Comparison of ENCODE assay signal across 8 cellular contexts in genomic region chr21:5103880-5104561, GRCh38.
DNase-seq lines count a peak whose midpoint lies in the region; ATAC-seq and TF ChIP-seq lines count a peak whose summit lies in the region.
"Not testable (repeated sequence)": the region's sequence is repeated elsewhere in the genome, so short reads cannot be mapped to it uniquely, and the experiment has no call there.

No MANE protein-coding gene starts in this region.

- DNase-seq in CD4-positive, alpha-beta memory T cell: peak in 2 of 5 donors; percentile 12 to 38
- not testable (repeated sequence) for DNase-seq in OCI-LY7 (ENCODE audit: low spot score); central memory CD8-positive, alpha-beta T cell (ENCODE audit: low spot score in 2 of 2)
- peak; percentile 46 to 53 for DNase-seq in activated CD4-positive, alpha-beta T cell treated with anti-CD3 and anti-CD28 coated beads, Interleukin-2, amount 50 U/mL, for 48 hours
- DNase-seq in activated effector memory CD4-positive, alpha-beta T cell treated with anti-CD3 and anti-CD28 coated beads, Interleukin-2, amount 50 U/mL, for 16 hours: peak; percentile 72
- peak in 1 of 3 donors; percentile 27 for DNase-seq in right lobe of liver
- peak; percentile 32 for DNase-seq in sigmoid colon

- H3K9me3 Mint-ChIP-seq in CD4-positive, alpha-beta memory T cell; central memory CD8-positive, alpha-beta T cell; stimulated activated memory B cell treated with anti-CD40 and anti-IgM and Interleukin-4, amounts not matched to agents 10 μg/mL and 1 μg/mL and 100 μg/mL, for 72 hours: not testable (repeated sequence)

- not testable (repeated sequence) for H3K27me3 ChIP-seq in CD4-positive, alpha-beta memory T cell (ENCODE audit: insufficient read depth, low read length); right lobe of liver; sigmoid colon

- not testable (repeated sequence) for H3K36me3 ChIP-seq in CD4-positive, alpha-beta memory T cell (ENCODE audit: insufficient read depth, low read length); OCI-LY7 (ENCODE audit: insufficient read depth, low read length); right lobe of liver; sigmoid colon

- peak; percentile 21 for ATAC-seq in central memory CD8-positive, alpha-beta T cell (replicated peaks; ENCODE audit: extremely low read depth, poor library complexity, severe bottlenecking)
- peak; percentile 6 to 47 (median 38) for ATAC-seq in right lobe of liver
- not testable (repeated sequence) for ATAC-seq in stimulated activated memory B cell treated with anti-CD40 and anti-IgM and Interleukin-4, amounts not matched to agents 10 μg/mL and 1 μg/mL and 100 μg/mL, for 72 hours

- POLR2A ChIA-PET in CD4-positive, alpha-beta memory T cell (lab: Charles Lee; ENCODE audit: partially characterized antibody); OCI-LY7 (lab: Charles Lee): not testable (repeated sequence)

- H3K4me1 ChIP-seq in CD4-positive, alpha-beta memory T cell (ENCODE audit: insufficient read depth, low read length); right lobe of liver; sigmoid colon: not testable (repeated sequence)
- H3K4me1 ChIP-seq in OCI-LY7 (ENCODE audit: insufficient read depth, low read length, poor library complexity, severe bottlenecking): peaks cover 21% of the 10 kb centered on the region

- H2AFZ ChIP-seq in OCI-LY7 (ENCODE audit: low read length): not testable (repeated sequence)

- not testable (repeated sequence) for TF ChIP-seq POLR2A in right lobe of liver (IDR thresholded peaks at IDR 0.05); sigmoid colon (IDR thresholded peaks at IDR 0.05)

- peaks cover 8 to 19% (median 13%) of the 10 kb centered on the region in 4 donors for H3K4me1 Mint-ChIP-seq in CD4-positive, alpha-beta memory T cell
- not testable (repeated sequence) for H3K4me1 Mint-ChIP-seq in central memory CD8-positive, alpha-beta T cell
- H3K4me1 Mint-ChIP-seq in stimulated activated memory B cell treated with anti-CD40 and anti-IgM and Interleukin-4, amounts not matched to agents 10 μg/mL and 1 μg/mL and 100 μg/mL, for 72 hours: peaks cover 13% of the 10 kb centered on the region

- TF ChIP-seq CTCF in OCI-LY7 (conservative IDR thresholded peaks at IDR 0.05; ENCODE audit: low read length); right lobe of liver (IDR thresholded peaks at IDR 0.05); sigmoid colon (IDR thresholded peaks at IDR 0.05): not testable (repeated sequence)

- not testable (repeated sequence) for H3K9me3 ChIP-seq in CD4-positive, alpha-beta memory T cell (ENCODE audit: control insufficient read depth in 1 of 2, low read length in 2 of 2); OCI-LY7 (ENCODE audit: low read length); right lobe of liver; sigmoid colon

- peak overlapping the region; percentile 52; the same call in 1 of the 2 replicates for H3K4me2 ChIP-seq in OCI-LY7 (ENCODE audit: low read length)

- intact Hi-C loops in CD4-positive, alpha-beta memory T cell (cut with micrococcal nuclease); OCI-LY7 (cut with micrococcal nuclease; ENCODE audit: unreplicated experiment); right lobe of liver (cut with DNase I); sigmoid colon (cut with DNase I): not testable (repeated sequence)

- peak overlapping the region; percentile 81 to 98 (median 96) for H3K27ac Mint-ChIP-seq in CD4-positive, alpha-beta memory T cell
- H3K27ac Mint-ChIP-seq in central memory CD8-positive, alpha-beta T cell (ENCODE audit: low read depth): peak overlapping the region; percentile 88
- peak overlapping the region; percentile 81 for H3K27ac Mint-ChIP-seq in stimulated activated memory B cell treated with anti-CD40 and anti-IgM and Interleukin-4, amounts not matched to agents 10 μg/mL and 1 μg/mL and 100 μg/mL, for 72 hours

- not testable (repeated sequence) for H3K79me2 ChIP-seq in OCI-LY7 (ENCODE audit: insufficient read depth, low read depth, low read length)

- H3K27me3 Mint-ChIP-seq in CD4-positive, alpha-beta memory T cell; central memory CD8-positive, alpha-beta T cell; stimulated activated memory B cell treated with anti-CD40 and anti-IgM and Interleukin-4, amounts not matched to agents 10 μg/mL and 1 μg/mL and 100 μg/mL, for 72 hours: not testable (repeated sequence)

- CTCF ChIA-PET in CD4-positive, alpha-beta memory T cell (lab: Charles Lee; ENCODE audit: partially characterized antibody); OCI-LY7 (lab: Charles Lee; ENCODE audit: unreplicated experiment): not testable (repeated sequence)

- H3K36me3 Mint-ChIP-seq in CD4-positive, alpha-beta memory T cell; central memory CD8-positive, alpha-beta T cell (ENCODE audit: insufficient read depth); stimulated activated memory B cell treated with anti-CD40 and anti-IgM and Interleukin-4, amounts not matched to agents 10 μg/mL and 1 μg/mL and 100 μg/mL, for 72 hours: not testable (repeated sequence)

- peak overlapping the region; percentile 76 to 88 (median 82) for H3K4me3 Mint-ChIP-seq in CD4-positive, alpha-beta memory T cell
- peak overlapping the region; percentile 55 for H3K4me3 Mint-ChIP-seq in central memory CD8-positive, alpha-beta T cell
- peak overlapping the region; percentile 29 for H3K4me3 Mint-ChIP-seq in stimulated activated memory B cell treated with anti-CD40 and anti-IgM and Interleukin-4, amounts not matched to agents 10 μg/mL and 1 μg/mL and 100 μg/mL, for 72 hours

- peak overlapping the region; percentile 38 for H3K27ac ChIP-seq in CD4-positive, alpha-beta memory T cell (ENCODE audit: low read depth, low read length)
- H3K27ac ChIP-seq in OCI-LY7 (ENCODE audit: low read depth, low read length, poor library complexity, severe bottlenecking): peak overlapping the region; percentile 75
- not testable (repeated sequence) for H3K27ac ChIP-seq in right lobe of liver, sigmoid colon

- H3K9me2 ChIP-seq in OCI-LY7 (ENCODE audit: insufficient read depth, low read length): not testable (repeated sequence)

- BruUV-seq in OCI-LY7 (replicated peaks; lab: Mats Ljungman, UMichigan): not testable (repeated sequence)

- no CpG with 5 or more reads among the region's 27 CpGs for WGBS in right lobe of liver (ENCODE audit: insufficient coverage, low coverage, low lambda C conversion rate, missing lambda C conversion rate)
- WGBS in sigmoid colon, 2 donors: 74 to 86% methylated on average over 11 to 14 of the region's 27 CpGs

- not testable (repeated sequence) for TF ChIP-seq EP300 in sigmoid colon (IDR thresholded peaks at IDR 0.05)

- H3K4me3 ChIP-seq in CD4-positive, alpha-beta memory T cell (ENCODE audit: low read length in 2 of 2); right lobe of liver; sigmoid colon: not testable (repeated sequence)
- peak overlapping the region; percentile 44 for H3K4me3 ChIP-seq in OCI-LY7 (ENCODE audit: low read depth, low read length, poor library complexity, severe bottlenecking)

- H4K20me1 ChIP-seq in OCI-LY7 (ENCODE audit: insufficient read depth, low read length): not testable (repeated sequence)

Comparison
In these comparisons a context has a peak if more than half of its experiments do, and no peak if none do; other contexts are left out.
1. H3K4me3 Mint-ChIP-seq: peak in every context shown above with its lines; median percentile 82 in CD4-positive, alpha-beta memory T cell; 55 in central memory CD8-positive, alpha-beta T cell; 29 in stimulated activated memory B cell treated with anti-CD40 and anti-IgM and Interleukin-4, amounts not matched to agents 10 μg/mL and 1 μg/mL and 100 μg/mL, for 72 hours.